In the genomic region with DNA sequence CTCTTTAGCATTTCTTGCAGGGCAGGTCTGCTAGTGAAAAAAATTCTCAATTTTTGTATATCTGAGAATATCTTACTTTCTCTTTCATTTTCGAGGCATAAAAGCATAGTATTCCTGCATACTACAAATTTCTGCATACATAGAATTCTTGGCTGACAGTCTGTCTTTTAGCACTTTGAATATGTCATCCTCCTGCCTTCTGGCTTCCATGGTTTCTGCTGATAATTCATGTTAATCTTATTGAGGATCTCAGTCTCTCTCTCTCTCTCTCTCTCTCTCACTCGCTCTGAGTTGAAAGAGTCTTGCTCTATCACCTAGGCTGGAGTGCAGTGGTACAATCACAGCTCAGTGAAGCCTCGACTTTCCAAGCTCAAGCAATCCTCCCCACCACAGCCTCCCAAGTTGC, we compare ENCODE assay signal across 18 cellular contexts.
DNase-seq lines count a peak whose midpoint lies in the region; ATAC-seq, FAIRE-seq and TF ChIP-seq lines count a peak whose summit lies in the region.
"Had no signal": no experiment of that assay in that cellular context is flagged by ENCODE, and none has a peak within 500 bp of the region (broad histone marks: within the 10 kb centered on the region; RNA-seq: fewer than 3 reads in every experiment).

No MANE protein-coding gene starts in this region.

- FAIRE-seq in GM12878 (lab: Jason Lieb, UNC): no peak
- FAIRE-seq in GM12892 (lab: Jason Lieb, UNC): no peak

- H3K36me3 ChIP-seq in SK-N-SH (replicated peaks in 1 of 2; ENCODE audit: control insufficient read depth in 1 of 2, insufficient read depth in 2 of 2, low read length in 1 of 2): no peaks in the 10 kb centered on the region
- no peaks in the 10 kb centered on the region for H3K36me3 ChIP-seq in MM.1S (replicated peaks; ENCODE audit: insufficient read depth, low read length)
- no peaks in the 10 kb centered on the region for H3K36me3 ChIP-seq in GM12878 (ENCODE audit: control insufficient read depth in 2 of 2, insufficient read depth in 2 of 2, low read length in 1 of 2)
- H3K36me3 ChIP-seq in BE2C: no peaks in the 10 kb centered on the region
- H3K36me3 ChIP-seq: colonic mucosa, suprapubic skin had no signal

- no peak overlapping the region for H3K9ac ChIP-seq in SK-N-SH
- H3K9ac ChIP-seq in MM.1S (ENCODE audit: low read length): no peak overlapping the region
- no peak overlapping the region for H3K9ac ChIP-seq in GM12878 (ENCODE audit: control insufficient read depth, insufficient read depth, low read length)

- RAD21 ChIA-PET in GM12878 (lab: Charles Lee; ENCODE audit: unreplicated experiment): interaction anchor here (0.9 kb wide), 1 partner anchor 69 kb away, joined by 3 read pairs; no protein-coding TSS in a partner anchor

- WGBS in SK-N-SH (ENCODE audit: low lambda C conversion rate): 47% methylated on average over 3 of the region's 3 CpGs
- WGBS in GM12878 (ENCODE audit: insufficient coverage, insufficient replicate concordance, low lambda C conversion rate, missing lambda C conversion rate): 19% methylated on average over 3 of the region's 3 CpGs

- TF ChIP-seq CTCF in SK-N-SH (IDR thresholded peaks at IDR 0.05) (no peak), MM.1S (IDR thresholded peaks at IDR 0.05; ENCODE audit: low read length) (no peak), GM12878 (IDR thresholded peaks at IDR 0.05 in 2 of 3, conservative IDR thresholded peaks at IDR 0.05 in 1 of 3; ENCODE audit: control insufficient read depth in 2 of 3, extremely low read depth in 1 of 3, insufficient read depth in 1 of 3, low read depth in 3 of 3, low read length in 3 of 3) (no peak), BE2C (IDR thresholded peaks at IDR 0.05; ENCODE audit: low read depth, low read length) (no peak)

- intact Hi-C loops in GM12878 (cut with micrococcal nuclease; ENCODE audit: unreplicated experiment): no loop called here

- peaks cover 2 to 13% (median 10%) of the 10 kb centered on the region in 4 donors for H3K4me1 Mint-ChIP-seq in naive thymus-derived CD8-positive, alpha-beta T cell

- in situ Hi-C loops in GM12878 (cut with MboI): no loop called here

- TF ChIP-seq RAD21 in SK-N-SH (IDR thresholded peaks at IDR 0.05; ENCODE audit: low read length) (no peak), GM12878 (IDR thresholded peaks at IDR 0.05; ENCODE audit: insufficient read depth, low read depth, low read length) (no peak)

- TF ChIP-seq EP300 in SK-N-SH (IDR thresholded peaks at IDR 0.05; ENCODE audit: borderline replicate concordance in 1 of 2, low read depth in 1 of 2, low read length in 1 of 2) (no peak), GM12878 (IDR thresholded peaks at IDR 0.05; ENCODE audit: borderline replicate concordance in 1 of 2, control insufficient read depth in 1 of 2, low read depth in 2 of 2, low read length in 2 of 2) (no peak)

- H3F3A ChIP-seq in SK-N-SH (replicated peaks; ENCODE audit: insufficient read depth) (no peaks in the 10 kb centered on the region), MM.1S (ENCODE audit: insufficient read depth, low read length) (no peaks in the 10 kb centered on the region)

- H3K4me1 ChIP-seq in SK-N-SH (ENCODE audit: control insufficient read depth in 1 of 2, insufficient read depth in 2 of 2, low read depth in 1 of 2, low read length in 1 of 2) (no peaks in the 10 kb centered on the region), MM.1S (ENCODE audit: low read length) (no peaks in the 10 kb centered on the region), GM12878 (ENCODE audit: control insufficient read depth, insufficient read depth, low read length) (no peaks in the 10 kb centered on the region), BE2C (no peaks in the 10 kb centered on the region)
- H3K4me1 ChIP-seq: Caco-2, colonic mucosa, suprapubic skin had no signal

- no peak for DNase-seq in SK-N-SH
- peak; percentile 41 for DNase-seq in MM.1S
- no peak for DNase-seq in GM12878 (ENCODE audit: low read depth, low spot score)
- no peak for DNase-seq in naive thymus-derived CD8-positive, alpha-beta T cell
- no peak for DNase-seq in BE2C
- no peak for DNase-seq in GM12892 (ENCODE audit: insufficient read length)
- DNase-seq: activated CD4-positive, alpha-beta T cell treated with anti-CD3 and anti-CD28 coated beads, Interleukin-2, amount 50 U/mL, for 48 hours; Caco-2; colonic mucosa; left ventricle myocardium superior; NCI-H1417; NCI-H510A; occipital lobe had no signal

- TF ChIP-seq POLR2A in GM12878 (IDR thresholded peaks at IDR 0.05; ENCODE audit: low read depth, low read length) (no peak), GM12892 (IDR thresholded peaks at IDR 0.05; ENCODE audit: low read depth, low read length) (no peak)

- H3K27ac ChIP-seq in SK-N-SH (ENCODE audit: low read depth in 2 of 2, low read length in 1 of 2) (no peak overlapping the region), MM.1S (ENCODE audit: low read length) (no peak overlapping the region), GM12878 (ENCODE audit: control insufficient read depth, insufficient read depth) (no peak overlapping the region)
- H3K27ac ChIP-seq: 22Rv1, colonic mucosa, suprapubic skin had no signal

- no peaks in the 10 kb centered on the region for H4K20me1 ChIP-seq in SK-N-SH (ENCODE audit: insufficient read depth)
- H4K20me1 ChIP-seq in MM.1S (ENCODE audit: insufficient read depth, low read length): no peaks in the 10 kb centered on the region
- no peaks in the 10 kb centered on the region for H4K20me1 ChIP-seq in GM12878 (ENCODE audit: control insufficient read depth, insufficient read depth)

- SMC1A ChIA-PET in GM12878 (lab: Charles Lee; ENCODE audit: uncharacterized antibody, unreplicated experiment): interaction anchor here (1.2 kb wide), 1 partner anchor 89 kb away, joined by 3 read pairs; no protein-coding TSS in a partner anchor

- H3K27ac Mint-ChIP-seq in naive thymus-derived CD8-positive, alpha-beta T cell: peak overlapping the region in 7 of 10 donors; percentile 25 to 80 (median 69)

- H3K4me3 Mint-ChIP-seq in naive thymus-derived CD8-positive, alpha-beta T cell: peak overlapping the region; percentile 30 to 76 (median 63)

- H2AFZ ChIP-seq in SK-N-SH (ENCODE audit: low read depth): 0 out of 2 replicates have a peak overlapping the region, but pooled peaks have one; percentile 6
- peak overlapping the region; percentile 24 for H2AFZ ChIP-seq in MM.1S (ENCODE audit: low read length)
- peak overlapping the region; percentile 61 for H2AFZ ChIP-seq in GM12878 (ENCODE audit: control insufficient read depth, low read depth, low read length)

- H3K36me3 Mint-ChIP-seq in naive thymus-derived CD8-positive, alpha-beta T cell: peaks cover 0 to 4% (median 0%) of the 10 kb centered on the region in 3 donors

- no peaks in the 10 kb centered on the region for H3K9me2 ChIP-seq in SK-N-SH
- H3K9me2 ChIP-seq in MM.1S (replicated peaks; ENCODE audit: insufficient read depth, low read length): no peaks in the 10 kb centered on the region

- H3K9me3 Mint-ChIP-seq in naive thymus-derived CD8-positive, alpha-beta T cell: peaks cover 0 to 2% (median 0%) of the 10 kb centered on the region in 9 donors

- ATAC-seq in SK-N-SH treated with all-trans-retinoic acid at 6 μM for 48 hours (no peak), GM12878 (no peak), HG02884 (IDR thresholded peaks at IDR 0.05; ENCODE audit: unreplicated experiment) (no peak)
- ATAC-seq in naive thymus-derived CD8-positive, alpha-beta T cell: no peak
- ATAC-seq: left ventricle myocardium superior, Panc1 had no signal

- POLR2A ChIA-PET in SK-N-SH (lab: Yijun Ruan, JAX) (no interaction called here), GM12878 (lab: Charles Lee) (no interaction called here)
- POLR2A ChIA-PET in naive thymus-derived CD8-positive, alpha-beta T cell (lab: Charles Lee): no interaction called here

- H3K27me3 ChIP-seq in SK-N-SH (ENCODE audit: insufficient read depth) (no peaks in the 10 kb centered on the region), MM.1S (replicated peaks; ENCODE audit: insufficient read depth, low read length) (no peaks in the 10 kb centered on the region), GM12878 (replicated peaks in 1 of 2; ENCODE audit: control insufficient read depth in 2 of 2, insufficient read depth in 2 of 2, low read length in 1 of 2) (no peaks in the 10 kb centered on the region), BE2C (no peaks in the 10 kb centered on the region)
- H3K27me3 ChIP-seq: colonic mucosa, suprapubic skin had no signal

- no peaks in the 10 kb centered on the region for H3K27me3 Mint-ChIP-seq in naive thymus-derived CD8-positive, alpha-beta T cell

- no peak overlapping the region for H3K4me3 ChIP-seq in SK-N-SH (ENCODE audit: low read depth in 2 of 2, low read length in 1 of 2)
- H3K4me3 ChIP-seq in MM.1S (ENCODE audit: low read length): peak overlapping the region; percentile 17; the same call in 1 of the 2 replicates
- H3K4me3 ChIP-seq in GM12878: no peak overlapping the region
- no peak overlapping the region for H3K4me3 ChIP-seq in BE2C (ENCODE audit: low read depth, low read length)
- H3K4me3 ChIP-seq: colonic mucosa, suprapubic skin had no signal

- H3K79me2 ChIP-seq in SK-N-SH (ENCODE audit: insufficient read depth): no peaks in the 10 kb centered on the region
- no peaks in the 10 kb centered on the region for H3K79me2 ChIP-seq in MM.1S (ENCODE audit: low read length)
- H3K79me2 ChIP-seq in GM12878 (ENCODE audit: control insufficient read depth, insufficient read depth, low read length): no peaks in the 10 kb centered on the region

- CTCF ChIA-PET in SK-N-SH (lab: Yijun Ruan, JAX): no interaction called here
- CTCF ChIA-PET in GM12878 (lab: Yijun Ruan, JAX): no interaction called here

- no peaks in the 10 kb centered on the region for H3K9me3 ChIP-seq in SK-N-SH
- H3K9me3 ChIP-seq in MM.1S (replicated peaks; ENCODE audit: insufficient read depth, low read length): no peaks in the 10 kb centered on the region
- no peaks in the 10 kb centered on the region; the same call in 2 of the 3 replicates for H3K9me3 ChIP-seq in GM12878 (replicated peaks; ENCODE audit: control insufficient read depth, insufficient read depth, low read length)
- H3K9me3 ChIP-seq in BE2C: no peaks in the 10 kb centered on the region
- H3K9me3 ChIP-seq: colonic mucosa had no signal

- H3K4me2 ChIP-seq in SK-N-SH (no peak overlapping the region), MM.1S (ENCODE audit: low read depth, low read length) (peak overlapping the region; percentile 42), GM12878 (ENCODE audit: control insufficient read depth, insufficient read depth) (no peak overlapping the region)

- BruUV-seq in GM12878 (replicated peaks; lab: Mats Ljungman, UMichigan): no TSS peak

TF ChIP-seq in SK-N-SH, 30 proteins besides CTCF, POLR2A, EP300 and RAD21 (continues in another document):
- TF ChIP-seq GABPA (IDR thresholded peaks at IDR 0.05; ENCODE audit: low read depth) (no peak), POLR2AphosphoS5 (IDR thresholded peaks at IDR 0.05; ENCODE audit: low read depth, low read length) (no peak)

TF ChIP-seq in SK-N-SH treated with all-trans-retinoic acid at 6 μM for 48 hours, 23 proteins besides CTCF, POLR2A, EP300 and RAD21 (continues in another document):
- TF ChIP-seq ISL1 (CRISPR knock-in tag; IDR thresholded peaks at IDR 0.05): no peak

TF ChIP-seq in GM12878, 131 proteins besides CTCF, POLR2A, EP300 and RAD21 (continues in another document):
- TF ChIP-seq TCF3 (IDR thresholded peaks at IDR 0.05; ENCODE audit: borderline replicate concordance, insufficient read depth, low read depth, low read length): no peak
- no peak for TF ChIP-seq RB1 (IDR thresholded peaks at IDR 0.05; ENCODE audit: borderline replicate concordance)
- no peak for TF ChIP-seq ZNF24 (IDR thresholded peaks at IDR 0.05)

Comparison
In these comparisons a context has a peak if more than half of its experiments do, and no peak if none do; other contexts are left out.
1. H2AFZ ChIP-seq: peak in every context shown above with its lines; median percentile 61 in GM12878; 24 in MM.1S; 6 in SK-N-SH.